ENCODE assay signal across 23 cellular contexts in genomic region chr10:23718946-23719345, GRCh38.
"Had no signal": no experiment of that assay in that cellular context is flagged by ENCODE, and none has a peak within 500 bp of the region (broad histone marks: within the 10 kb centered on the region; RNA-seq: fewer than 3 reads in every experiment).

No MANE protein-coding gene starts in this region.

- ATAC-seq: HepG2, Panc1, PC-3, SK-N-SH treated with all-trans-retinoic acid at 6 μM for 48 hours had no signal

- H3K4me3 ChIP-seq: MG63 had no signal

- FAIRE-seq: HepG2 had no signal

- DNase-seq: IMR-90, Karpas-422, KG1, MG63, NCI-H1092, NCI-H1105 treated with DMSO at 0.1 percent for 48 hours, NCI-H1417 treated with DMSO at 0.1 percent for 48 hours, NCI-H146, NCI-H1694 treated with DMSO at 0.1 percent for 48 hours, NCI-H1930, NCI-H2081, NCI-H2107, NCI-H226, NCI-H446, NCI-H510A, NCI-H524 treated with DMSO at 0.1 percent for 48 hours, NCI-H69, NCI-H774, PC-3, SHP77 had no signal
